11 cellular contexts compared by ENCODE assay signal in the genomic region with DNA sequence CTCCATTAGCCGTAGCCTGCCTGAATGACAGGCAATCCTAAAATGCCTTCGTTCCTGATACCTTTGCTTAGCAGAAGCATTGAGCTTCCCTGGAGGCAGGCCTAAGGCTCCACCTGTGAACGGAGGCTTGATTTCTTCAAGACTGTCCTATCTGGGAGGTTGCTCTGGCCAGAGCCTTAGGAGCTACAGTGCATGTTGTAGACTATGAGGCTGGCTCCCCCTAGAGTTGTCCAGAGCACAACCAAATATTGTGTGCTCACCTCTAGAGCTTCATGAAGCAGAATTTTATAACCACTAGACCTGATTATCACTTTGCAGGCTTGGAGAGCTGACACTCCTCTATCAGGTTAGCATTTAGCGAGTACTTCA.
DNase-seq lines count a peak whose midpoint lies in the region; ATAC-seq and TF ChIP-seq lines count a peak whose summit lies in the region.
"Had no signal": no experiment of that assay in that cellular context is flagged by ENCODE, and none has a peak within 500 bp of the region (broad histone marks: within the 10 kb centered on the region; RNA-seq: fewer than 3 reads in every experiment).

No MANE protein-coding gene starts in this region.

- H3K27ac ChIP-seq in VCaP (peak overlapping the region; percentile 97), iPS DF 6.9 (ENCODE audit: low read length) (no peak overlapping the region), stomach (peak overlapping the region in 4 of 5 donors; percentile 17 to 47 (median 33))
- H3K27ac ChIP-seq: HL-60 had no signal

- H3K4me3 ChIP-seq in iPS DF 6.9 (ENCODE audit: low read length) (no peak overlapping the region), stomach (no peak overlapping the region)

- no peaks in the 10 kb centered on the region for H3K9me3 Mint-ChIP-seq in activated naive CD4-positive, alpha-beta T cell treated with anti-CD3 and anti-CD28 coated beads, Interleukin-2, amount 50 U/mL, for 72 hours

- H3K27ac Mint-ChIP-seq in activated naive CD4-positive, alpha-beta T cell treated with anti-CD3 and anti-CD28 coated beads, Interleukin-2, amount 50 U/mL, for 72 hours: no peak overlapping the region

- no peak for TF ChIP-seq POLR2A in stomach (IDR thresholded peaks at IDR 0.05)

- no peaks in the 10 kb centered on the region for H3K4me1 ChIP-seq in iPS DF 6.9 (ENCODE audit: control insufficient read depth, insufficient read depth, low read length)
- peaks cover 0 to 10% (median 2%) of the 10 kb centered on the region in 4 donors for H3K4me1 ChIP-seq in stomach

- no peaks in the 10 kb centered on the region for H3K9me3 ChIP-seq in iPS DF 6.9 (ENCODE audit: control insufficient read depth, insufficient read depth, low read length)
- no peaks in the 10 kb centered on the region for H3K9me3 ChIP-seq in stomach

- WGBS in iPS DF 6.9 (ENCODE audit: insufficient coverage, insufficient read length): no CpG with 5 or more reads among the region's 4 CpGs
- 75 to 85% (median 77%) methylated on average over 4 of the region's 4 CpGs for WGBS in stomach, 5 donors

- H3K36me3 Mint-ChIP-seq in activated naive CD4-positive, alpha-beta T cell treated with anti-CD3 and anti-CD28 coated beads, Interleukin-2, amount 50 U/mL, for 72 hours: no peaks in the 10 kb centered on the region

- no peaks in the 10 kb centered on the region for H3K27me3 ChIP-seq in iPS DF 6.9 (ENCODE audit: control insufficient read depth, insufficient read depth, low read length)
- no peaks in the 10 kb centered on the region for H3K27me3 ChIP-seq in stomach

- DNase-seq in HT1080 (ENCODE audit: low read depth): peak; percentile 9
- peak; percentile 43 for DNase-seq in iPS DF 6.9 (ENCODE audit: low read depth, low spot score)
- no peak for DNase-seq in stomach
- DNase-seq in activated naive CD4-positive, alpha-beta T cell treated with anti-CD3 and anti-CD28 coated beads, Interleukin-2, amount 50 U/mL, for 72 hours (ENCODE audit: low spot score in 2 of 2): no peak
- DNase-seq in NCI-H146 (lab: John Stamatoyannopoulos, UW): no peak
- DNase-seq in activated CD4-positive, CD25-positive, alpha-beta regulatory T cell (lab: John Stamatoyannopoulos, UW): no peak
- DNase-seq: activated naive CD4-positive, alpha-beta T cell treated with anti-CD3 and anti-CD28 coated beads, Interleukin-2, amount 50 U/mL, for 16 hours; NCI-H2227 treated with DMSO at 0.1 percent for 48 hours had no signal

- TF ChIP-seq CTCF in VCaP (conservative IDR thresholded peaks at IDR 0.05) (peak; percentile 70), stomach (IDR thresholded peaks at IDR 0.05) (no peak)

- no peak for TF ChIP-seq EP300 in stomach (IDR thresholded peaks at IDR 0.05)

- ATAC-seq in activated naive CD4-positive, alpha-beta T cell treated with anti-CD3 and anti-CD28 coated beads, Interleukin-2, amount 50 U/mL, for 72 hours: no peak
- ATAC-seq: activated CD4-positive, CD25-positive, alpha-beta regulatory T cell treated with anti-CD3 and anti-CD28 coated beads, Interleukin-2, amount 50 U/mL, for 24 hours had no signal

- H3K36me3 ChIP-seq in iPS DF 6.9 (ENCODE audit: control insufficient read depth, insufficient read depth, low read length): no peaks in the 10 kb centered on the region
- H3K36me3 ChIP-seq in stomach: no peaks in the 10 kb centered on the region

- intact Hi-C loops in stomach (cut with DNase I; ENCODE audit: low total_unique reads): no loop called here

Comparison
In these comparisons a context has a peak if more than half of its experiments do, and no peak if none do; other contexts are left out.
1. DNase-seq: peak in HT1080 (single experiment) and iPS DF 6.9 (single experiment); none in stomach (single experiment), activated naive CD4-positive, alpha-beta T cell treated with anti-CD3 and anti-CD28 coated beads, Interleukin-2, amount 50 U/mL, for 72 hours (0 of 2), NCI-H146 (single experiment) and activated CD4-positive, CD25-positive, alpha-beta regulatory T cell (0 of 4).